In genomic region chr12:46493352-46494209, GRCh38 we compare ENCODE assay signal across 14 cellular contexts.
DNase-seq lines count a peak whose midpoint lies in the region; ATAC-seq, FAIRE-seq and TF ChIP-seq lines count a peak whose summit lies in the region.
"Had no signal": no experiment of that assay in that cellular context is flagged by ENCODE, and none has a peak within 500 bp of the region (broad histone marks: within the 10 kb centered on the region; RNA-seq: fewer than 3 reads in every experiment).

No MANE protein-coding gene starts in this region.

- no peaks in the 10 kb centered on the region for H3K79me2 ChIP-seq in mammary epithelial cell (ENCODE audit: insufficient read depth, low read length)

- intact Hi-C loops in mammary epithelial cell (cut with micrococcal nuclease), result loop anchor here (1.0 to 5.0 kb wide), 6 partner anchors 41 to 181 kb away; partner anchors contain the start of gene SLC38A2

- H3K4me2 ChIP-seq in A549 (peak overlapping the region; percentile 74), mammary epithelial cell (ENCODE audit: insufficient read depth, low read depth, low read length) (peak overlapping the region; percentile 19)

- peak overlapping the region; percentile 88 to 92 for H3K27ac ChIP-seq in A549
- H3K27ac ChIP-seq in mammary epithelial cell (ENCODE audit: insufficient read depth, low read depth, low read length), result peak overlapping the region; percentile 94
- peak overlapping the region; percentile 85 for H3K27ac ChIP-seq in mesodermal cell (ENCODE audit: low read depth, low read length, severe bottlenecking)

- TSS peak; percentile 90 for BruUV-seq in mammary epithelial cell (replicated peaks; lab: Mats Ljungman, UMichigan)

- H4K20me1 ChIP-seq in mammary epithelial cell (ENCODE audit: insufficient read depth, low read length), result no peaks in the 10 kb centered on the region

- ATAC-seq in A549 (peak; percentile 77 to 87), HG03039 (IDR thresholded peaks at IDR 0.05; ENCODE audit: unreplicated experiment) (no peak)
- ATAC-seq: activated T-helper 17 cell treated with anti-CD3 and anti-CD28 coated beads, Interleukin-2, amount 50 U/mL, for 72 hours had no signal

- no peaks in the 10 kb centered on the region for H3K36me3 ChIP-seq in mammary epithelial cell (ENCODE audit: insufficient read depth, low read length)
- no peaks in the 10 kb centered on the region for H3K36me3 ChIP-seq in mesodermal cell (ENCODE audit: control insufficient read depth, insufficient read depth, low read length)

- DNase-seq in A549 (ENCODE audit: low read depth in 1 of 2, low spot score in 1 of 2) (peak; percentile 55 to 96), LHCN-M2 (ENCODE audit: low read depth) (peak; percentile 60), mammary epithelial cell (no peak), T1000 (lab: John Stamatoyannopoulos, UW) (no peak), ecto neural progenitor cell (ENCODE audit: low spot score) (no peak)
- no peak for DNase-seq in activated naive CD4-positive, alpha-beta T cell (lab: John Stamatoyannopoulos, UW)
- DNase-seq: activated B cell treated with CpG ODN at 0.5 μM for 24 hours; AML-193; NCI-H1417 treated with DMSO at 0.1 percent for 48 hours; stimulated activated CD4-positive, alpha-beta T cell treated with anti-CD3 and anti-CD28 coated beads, Interleukin-2, amount 100 ng/mL, for 24 hours; substantia nigra had no signal

- peak; percentile 96 to 97; a peak in 4 of 5 replicates for TF ChIP-seq EP300 in A549 (IDR thresholded peaks at IDR 0.05)

- peak; percentile 36 to 56; a peak in 4 of 5 replicates for TF ChIP-seq RAD21 in A549 (conservative IDR thresholded peaks at IDR 0.05 in 1 of 2, IDR thresholded peaks at IDR 0.05 in 1 of 2)

- CTCF ChIA-PET in A549 (lab: Yijun Ruan, JAX), result interaction anchor here (1.1 to 1.9 kb wide), 2 partner anchors 9 to 62 kb away, joined by 3 to 6 read pairs; no protein-coding TSS in a partner anchor
- CTCF ChIA-PET in mammary epithelial cell (lab: Charles Lee; ENCODE audit: low non-redundant PET), result interaction anchor here (0.7 kb wide), 1 partner anchor 181 kb away, joined by 4 read pairs; no protein-coding TSS in a partner anchor

- TF ChIP-seq CTCF in A549 (IDR thresholded peaks at IDR 0.05), result no peak
- no peak for TF ChIP-seq CTCF in mammary epithelial cell (conservative IDR thresholded peaks at IDR 0.05 in 1 of 2, IDR thresholded peaks at IDR 0.05 in 1 of 2; ENCODE audit: extremely low read depth in 1 of 2, insufficient read depth in 1 of 2, low read depth in 1 of 2, low read length in 2 of 2)

- no peak overlapping the region for H2AFZ ChIP-seq in mammary epithelial cell (ENCODE audit: low read depth, low read length)

- in situ Hi-C loops in mammary epithelial cell (cut with MboI; ENCODE audit: low sequenced_read_pairs in 2 of 2), result no loop called here

- peak; percentile 96 for FAIRE-seq in A549 (lab: Jason Lieb, UNC)

- H3K4me3 ChIP-seq in A549 (peak overlapping the region; percentile 19; the same call in 1 of the 3 replicates), mammary epithelial cell (replicated peaks in 1 of 3; ENCODE audit: insufficient read depth in 1 of 3, low read depth in 2 of 3, low read length in 3 of 3) (no peak overlapping the region), mesodermal cell (ENCODE audit: extremely low read depth, insufficient read depth, low read length, poor library complexity, severe bottlenecking) (no peak overlapping the region)

- H3K9me3 ChIP-seq in A549 (no peaks in the 10 kb centered on the region), mammary epithelial cell (replicated peaks; ENCODE audit: insufficient read depth, low read length) (no peaks in the 10 kb centered on the region), mesodermal cell (ENCODE audit: control insufficient read depth, low read length) (no peaks in the 10 kb centered on the region)

- whole genome bisulfite sequencing in A549 (ENCODE audit: missing lambda C conversion rate), result 0% methylated on average over 6 of the region's 6 CpGs
- WGBS in mammary epithelial cell (ENCODE audit: low coverage, missing lambda C conversion rate), result 90% methylated on average over 6 of the region's 6 CpGs
- no CpG with 5 or more reads among the region's 6 CpGs for WGBS in mesodermal cell (ENCODE audit: insufficient coverage in 2 of 2), 2 experiments

- H3K9ac ChIP-seq in mammary epithelial cell (ENCODE audit: insufficient read depth, low read length), result peak overlapping the region; percentile 38

- dilution Hi-C loops in mammary epithelial cell (cut with HindIII; ENCODE audit: low sequenced_read_pairs), result no loop called here

- peaks cover 54% of the 10 kb centered on the region for H3K4me1 ChIP-seq in A549
- H3K4me1 ChIP-seq in mammary epithelial cell (ENCODE audit: insufficient read depth, low read length), result peaks cover 56% of the 10 kb centered on the region
- H3K4me1 ChIP-seq in mesodermal cell (ENCODE audit: control insufficient read depth, insufficient read depth, low read length, poor library complexity, severe bottlenecking), result peaks cover 40% of the 10 kb centered on the region

- TF ChIP-seq POLR2A in A549 (IDR thresholded peaks at IDR 0.05; ENCODE audit: low read length), result no peak

- POLR2A ChIA-PET in A549 (lab: Yijun Ruan, JAX), result interaction anchor here (0.6 to 1.7 kb wide), 5 partner anchors 30 to 524 kb away, joined by 3 to 8 read pairs (median 4); no protein-coding TSS in a partner anchor

- no peaks in the 10 kb centered on the region for H3K27me3 ChIP-seq in mammary epithelial cell (ENCODE audit: insufficient read depth, low read length)

TF ChIP-seq in A549, 52 proteins besides CTCF, POLR2A, EP300 and RAD21 (continues in another document):
- peak; percentile 70 to 91; a peak in 4 of 5 replicates for TF ChIP-seq JUN (IDR thresholded peaks at IDR 0.05)
- no peak for TF ChIP-seq NR3C1 (IDR thresholded peaks at IDR 0.05)
- no peak for TF ChIP-seq ATOH8 (CRISPR knock-in tag; IDR thresholded peaks at IDR 0.05; ENCODE audit: low read depth)
- TF ChIP-seq CHD2 (IDR thresholded peaks at IDR 0.05; ENCODE audit: low read length, partially characterized antibody), result no peak
- TF ChIP-seq FOSL2 (IDR thresholded peaks at IDR 0.05), result peak; percentile 57
- TF ChIP-seq FOSL2 (CRISPR knock-in tag; IDR thresholded peaks at IDR 0.05), result peak; percentile 92
- no peak for TF ChIP-seq BHLHE40 (IDR thresholded peaks at IDR 0.05; ENCODE audit: low read depth, low read length)
- peak; percentile 76 to 82; a peak in 3 of 4 replicates for TF ChIP-seq CEBPB (IDR thresholded peaks at IDR 0.05)
- peak; percentile 56 for TF ChIP-seq EHF (CRISPR knock-in tag; IDR thresholded peaks at IDR 0.05)
- TF ChIP-seq PBX3 (IDR thresholded peaks at IDR 0.05), result peak; percentile 67
- peak; percentile 43; the same call in 1 of the 2 replicates for TF ChIP-seq HDAC2 (IDR thresholded peaks at IDR 0.05)
- TF ChIP-seq HEYL (CRISPR knock-in tag; IDR thresholded peaks at IDR 0.05), result peak; percentile 84; the same call in 1 of the 2 replicates
- TF ChIP-seq ELK1 (IDR thresholded peaks at IDR 0.05; ENCODE audit: low read depth, low read length), result no peak
- TF ChIP-seq JUNB (IDR thresholded peaks at IDR 0.05), result peak; percentile 84; the same call in 1 of the 2 replicates
- peak; percentile 94; the same call in 2 of the 3 replicates for TF ChIP-seq BCL3 (IDR thresholded peaks at IDR 0.05)
- TF ChIP-seq ZC3H11A (IDR thresholded peaks at IDR 0.05), result no peak
- TF ChIP-seq HOXA7 (CRISPR knock-in tag; IDR thresholded peaks at IDR 0.05), result peak; percentile 58; the same call in 1 of the 2 replicates
- TF ChIP-seq GATA3 (IDR thresholded peaks at IDR 0.05; ENCODE audit: borderline replicate concordance), result peak; percentile 99
- no peak for TF ChIP-seq KDM5A (IDR thresholded peaks at IDR 0.05)
- TF ChIP-seq SMC3 (IDR thresholded peaks at IDR 0.05), result peak; percentile 54; the same call in 1 of the 3 replicates
- TF ChIP-seq RARB (CRISPR knock-in tag; IDR thresholded peaks at IDR 0.05), result peak; percentile 96
- peak; percentile 84 for TF ChIP-seq HOXB13 (CRISPR knock-in tag; IDR thresholded peaks at IDR 0.05; ENCODE audit: low read depth)
- TF ChIP-seq KDM1A (IDR thresholded peaks at IDR 0.05; ENCODE audit: low read depth), result no peak
- no peak for TF ChIP-seq SREBF2 (IDR thresholded peaks at IDR 0.05)

Comparison
In these comparisons a context has a peak if more than half of its experiments do, and no peak if none do; other contexts are left out.
1. DNase-seq: peak in A549 (2 of 2) and LHCN-M2 (single experiment); none in mammary epithelial cell (single experiment), activated naive CD4-positive, alpha-beta T cell (0 of 4), T1000 (single experiment) and ecto neural progenitor cell (single experiment).
2. Peak in every context shown above with its lines, with median percentiles within 50 percentile points of each other: H3K27ac ChIP-seq.